9 cellular contexts compared by ENCODE assay signal in the genomic region with DNA sequence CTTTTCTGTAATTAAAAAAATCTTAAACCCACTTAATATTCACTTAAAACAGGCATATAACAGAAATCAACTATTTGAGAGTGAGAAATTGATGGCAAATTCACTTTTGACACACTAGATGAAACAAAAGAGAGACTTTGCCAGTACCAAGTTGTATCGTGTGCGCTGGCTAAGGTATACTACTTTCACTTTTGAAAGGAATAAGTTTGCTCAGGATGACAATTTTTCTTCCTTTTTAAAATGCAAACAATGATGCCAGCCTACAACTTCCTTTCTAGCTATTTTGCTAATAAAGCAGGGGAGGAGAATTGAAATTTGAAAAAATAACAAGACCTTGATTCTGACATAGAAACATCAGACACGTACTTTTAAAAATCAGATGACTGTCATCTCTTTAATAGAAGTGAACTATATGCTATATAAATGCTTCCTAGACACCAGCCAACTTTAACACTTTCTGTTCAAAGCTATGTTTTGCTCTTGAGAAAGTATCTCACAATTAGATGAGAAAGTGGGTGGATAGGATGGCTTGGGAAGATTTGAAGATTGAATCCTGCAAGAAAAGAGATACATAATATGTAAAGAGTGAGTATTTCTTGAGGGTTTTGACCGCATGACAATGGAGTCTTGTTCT. TPM values are rescaled to one million over a fixed set of nuclear protein-coding genes. Genes with fewer than 3 reads are reported as not detected.
DNase-seq lines count a peak whose midpoint lies in the region; ATAC-seq and TF ChIP-seq lines count a peak whose summit lies in the region.
"Had no signal": no experiment of that assay in that cellular context is flagged by ENCODE, and none has a peak within 500 bp of the region (broad histone marks: within the 10 kb centered on the region; RNA-seq: fewer than 3 reads in every experiment).

No MANE protein-coding gene starts in this region.

- no peaks in the 10 kb centered on the region for H3K9me3 Mint-ChIP-seq in neural progenitor cell

- H3K9ac ChIP-seq in OCI-LY3 (ENCODE audit: low read length) (peak overlapping the region; percentile 60), neural progenitor cell (no peak overlapping the region)

- peak overlapping the region; percentile 44 for H2AFZ ChIP-seq in OCI-LY3 (ENCODE audit: low read depth, low read length)
- H2AFZ ChIP-seq in neural progenitor cell (replicated peaks) = peak overlapping the region; percentile 4

- no peak for DNase-seq in BJ (ENCODE audit: low read depth)
- no peak for DNase-seq in neural progenitor cell (ENCODE audit: low spot score)
- no peak for DNase-seq in H7
- DNase-seq in stimulated activated naive CD4-positive, alpha-beta T cell (lab: John Stamatoyannopoulos, UW) = no peak
- DNase-seq: NCI-H446 treated with DMSO at 0.1 percent for 48 hours had no signal

- no peaks in the 10 kb centered on the region for H3K27me3 ChIP-seq in BJ (ENCODE audit: control insufficient read depth, insufficient read depth, low read length)
- no peaks in the 10 kb centered on the region for H3K27me3 ChIP-seq in OCI-LY3 (ENCODE audit: low read depth, low read length)
- no peaks in the 10 kb centered on the region for H3K27me3 ChIP-seq in neural progenitor cell
- H3K27me3 ChIP-seq in H7 (ENCODE audit: control insufficient read depth, insufficient read depth, low read length) = no peaks in the 10 kb centered on the region

- H3K4me3 ChIP-seq in BJ (ENCODE audit: low read depth, low read length) (peak overlapping the region; percentile 16), OCI-LY3 (ENCODE audit: low read length) (peak overlapping the region; percentile 76), neural progenitor cell (no peak overlapping the region), H7 (ENCODE audit: insufficient read depth, low read depth, low read length) (no peak overlapping the region)

- CTCF ChIA-PET in BJ (lab: Yijun Ruan, JAX) = interaction anchor here (0.7 to 1.2 kb wide), 3 partner anchors 13 to 847 kb away, joined by 3 to 4 read pairs (median 3); no protein-coding TSS in a partner anchor

- ATAC-seq in HG03439 (IDR thresholded peaks at IDR 0.05; ENCODE audit: unreplicated experiment) = no peak
- no peak for ATAC-seq in GM21737 (IDR thresholded peaks at IDR 0.05; ENCODE audit: unreplicated experiment)

- no peaks in the 10 kb centered on the region for H3K79me2 ChIP-seq in OCI-LY3 (ENCODE audit: low read length)
- no peaks in the 10 kb centered on the region for H3K79me2 ChIP-seq in neural progenitor cell (ENCODE audit: low read depth)

- H3K9me3 ChIP-seq in OCI-LY3 (ENCODE audit: insufficient read depth, low read length) (no peaks in the 10 kb centered on the region), neural progenitor cell (ENCODE audit: low read depth) (no peaks in the 10 kb centered on the region)

- no peak overlapping the region for H3K27ac Mint-ChIP-seq in neural progenitor cell

- TF ChIP-seq CTCF in BJ (IDR thresholded peaks at IDR 0.05; ENCODE audit: insufficient read depth, low read depth, low read length) = no peak
- TF ChIP-seq CTCF in OCI-LY3 (IDR thresholded peaks at IDR 0.05; ENCODE audit: low read depth, low read length) = no peak
- TF ChIP-seq CTCF in neural progenitor cell (IDR thresholded peaks at IDR 0.05) = no peak

- no peak overlapping the region for H3K4me3 Mint-ChIP-seq in neural progenitor cell

- H3K27me3 Mint-ChIP-seq in neural progenitor cell (ENCODE audit: insufficient read depth, low read depth) = no peaks in the 10 kb centered on the region

- no peaks in the 10 kb centered on the region for H4K20me1 ChIP-seq in OCI-LY3 (ENCODE audit: insufficient read depth, low read length)
- H4K20me1 ChIP-seq in neural progenitor cell (ENCODE audit: low read depth) = no peaks in the 10 kb centered on the region

- H3K4me1 Mint-ChIP-seq in neural progenitor cell = peaks cover 36% of the 10 kb centered on the region

- POLR2A ChIA-PET in BJ (lab: Charles Lee) = interaction anchor here (0.6 kb wide), 2 partner anchors 329 to 988 kb away, joined by 4 to 6 read pairs; no protein-coding TSS in a partner anchor

- no peaks in the 10 kb centered on the region for H3F3A ChIP-seq in neural progenitor cell (ENCODE audit: low read depth)

- H3K36me3 ChIP-seq in BJ (ENCODE audit: control insufficient read depth, insufficient read depth, low read length) (peaks cover 5% of the 10 kb centered on the region), OCI-LY3 (replicated peaks; ENCODE audit: low read depth, low read length) (no peaks in the 10 kb centered on the region), neural progenitor cell (no peaks in the 10 kb centered on the region), H7 (replicated peaks; ENCODE audit: control insufficient read depth, insufficient read depth, low read length) (no peaks in the 10 kb centered on the region)

- H3K27ac ChIP-seq in OCI-LY3 (ENCODE audit: low read length) (peak overlapping the region; percentile 92), cingulate gyrus (ENCODE audit: low read depth, low read length) (peak overlapping the region; percentile 92), neural progenitor cell (no peak overlapping the region)

- H3K4me2 ChIP-seq in OCI-LY3 (ENCODE audit: low read length) (peak overlapping the region; percentile 97), neural progenitor cell (no peak overlapping the region)

- H3K4me1 ChIP-seq in OCI-LY3 (ENCODE audit: low read length) = peaks cover 66% of the 10 kb centered on the region
- H3K4me1 ChIP-seq in neural progenitor cell = peaks cover 25% of the 10 kb centered on the region

- peaks cover 7% of the 10 kb centered on the region for H3K36me3 Mint-ChIP-seq in neural progenitor cell

RNA-seq across cellular contexts. Expression of a gene that starts 41.6 kb away (rescaled TPM):
- 0.16 and 0.37 TPM in 2 replicates for polyA plus RNA-seq in BJ (2011; rRNA removed)
- 10.3 and 14.2 TPM in 2 replicates for polyA minus RNA-seq in BJ (2011; rRNA and poly(A)+ RNA removed)
- total RNA-seq in neural progenitor cell (ENCODE audit: low replicate concordance) = not detected in 2 replicates
- total RNA-seq in H7 (2014; rRNA removed; shearing (Covaris generic)) = not detected in 2 replicates

Comparison
In these comparisons a context has a peak if more than half of its experiments do, and no peak if none do; other contexts are left out.
1. H3K4me3 ChIP-seq: peak in BJ (single experiment) and OCI-LY3 (single experiment); none in neural progenitor cell (single experiment) and H7 (single experiment).